20 cellular contexts compared by ENCODE assay signal in genomic region chrX:35696760-35697234, GRCh38.
"Had no signal": no experiment of that assay in that cellular context is flagged by ENCODE, and none has a peak within 500 bp of the region (broad histone marks: within the 10 kb centered on the region; RNA-seq: fewer than 3 reads in every experiment).

No MANE protein-coding gene starts in this region.

- H3K27ac ChIP-seq: gastrocnemius medialis, heart left ventricle, neural progenitor cell, prostate gland, tibial artery, WERI-Rb-1 had no signal

- H3K27me3 ChIP-seq: gastrocnemius medialis, heart left ventricle, neural progenitor cell, tibial artery had no signal

- H3K4me3 ChIP-seq: gastrocnemius medialis, heart left ventricle, mucosa of descending colon, neural progenitor cell, prostate gland, tibial artery had no signal

- H3K9me3 ChIP-seq: gastrocnemius medialis, heart left ventricle, mucosa of descending colon, prostate gland, tibial artery had no signal

- FAIRE-seq: urothelium cell line had no signal

- H3K9ac ChIP-seq: neural progenitor cell had no signal

- H3K4me1 ChIP-seq: gastrocnemius medialis, heart left ventricle, neural progenitor cell, prostate gland, tibial artery had no signal

- H3K9me3 Mint-ChIP-seq: activated naive CD4-positive, alpha-beta T cell treated with anti-CD3 and anti-CD28 coated beads, Interleukin-2, amount 50 U/mL, for 24 hours; activated T-cell treated with anti-CD3 and anti-CD28 coated beads, Interleukin-2, amount 50 U/mL, for 72 hours; dendritic cell treated with granulocyte-macrophage colony-stimulating factor and Interleukin-4, amounts not matched to agents 40 ng/mL and 50 ng/mL, for 4 days; naive B cell; neural progenitor cell had no signal

- ATAC-seq: activated T-cell treated with anti-CD3 and anti-CD28 coated beads, Interleukin-2, amount 50 U/mL, for 72 hours; esophagus mucosa; gastrocnemius medialis; heart left ventricle; left ventricle myocardium superior; mucosa of descending colon; right cardiac atrium had no signal

- H3K4me1 Mint-ChIP-seq: activated naive CD4-positive, alpha-beta T cell treated with anti-CD3 and anti-CD28 coated beads, Interleukin-2, amount 50 U/mL, for 24 hours; naive B cell had no signal

- H3K4me2 ChIP-seq: neural progenitor cell had no signal

- DNase-seq: activated CD4-positive, alpha-beta T cell treated with anti-CD3 and anti-CD28 coated beads, Interleukin-2, amount 50 U/mL, for 4 hours; activated gamma-delta T cell; activated T-cell treated with anti-CD3 and anti-CD28 coated beads, Interleukin-2, amount 50 U/mL, for 72 hours; effector CD8-positive, alpha-beta T cell; gastrocnemius medialis; heart left ventricle; left ventricle myocardium superior; mucosa of descending colon; naive B cell; right cardiac atrium; stimulated activated CD4-positive, alpha-beta T cell treated with anti-CD3 and anti-CD28 coated beads, Interleukin-2, amount 100 ng/mL, for 24 hours; stimulated activated naive CD4-positive, alpha-beta T cell treated with Interleukin-2 at 50 U/mL for 16 hours; tibial artery; WERI-Rb-1 had no signal

- H3K27ac Mint-ChIP-seq: activated naive CD4-positive, alpha-beta T cell treated with anti-CD3 and anti-CD28 coated beads, Interleukin-2, amount 50 U/mL, for 24 hours; activated T-cell treated with anti-CD3 and anti-CD28 coated beads, Interleukin-2, amount 50 U/mL, for 72 hours; dendritic cell treated with granulocyte-macrophage colony-stimulating factor and Interleukin-4, amounts not matched to agents 40 ng/mL and 50 ng/mL, for 4 days; naive B cell; neural progenitor cell had no signal

- H3K36me3 ChIP-seq: gastrocnemius medialis, heart left ventricle, neural progenitor cell, prostate gland, tibial artery, WERI-Rb-1 had no signal

- H3K36me3 Mint-ChIP-seq: activated naive CD4-positive, alpha-beta T cell treated with anti-CD3 and anti-CD28 coated beads, Interleukin-2, amount 50 U/mL, for 24 hours; naive B cell; neural progenitor cell had no signal

- H3K4me3 Mint-ChIP-seq: activated naive CD4-positive, alpha-beta T cell treated with anti-CD3 and anti-CD28 coated beads, Interleukin-2, amount 50 U/mL, for 24 hours; activated T-cell treated with anti-CD3 and anti-CD28 coated beads, Interleukin-2, amount 50 U/mL, for 72 hours; dendritic cell treated with granulocyte-macrophage colony-stimulating factor and Interleukin-4, amounts not matched to agents 40 ng/mL and 50 ng/mL, for 4 days; naive B cell; neural progenitor cell had no signal

- H3K27me3 Mint-ChIP-seq: activated naive CD4-positive, alpha-beta T cell treated with anti-CD3 and anti-CD28 coated beads, Interleukin-2, amount 50 U/mL, for 24 hours; dendritic cell treated with granulocyte-macrophage colony-stimulating factor and Interleukin-4, amounts not matched to agents 40 ng/mL and 50 ng/mL, for 4 days; naive B cell had no signal
